Comparison of ENCODE assay signal across 24 cellular contexts in genomic region chr6:147986891-147987290, GRCh38.
DNase-seq lines count a peak whose midpoint lies in the region; ATAC-seq lines count a peak whose summit lies in the region.
"Had no signal": no experiment of that assay in that cellular context is flagged by ENCODE, and none has a peak within 500 bp of the region (broad histone marks: within the 10 kb centered on the region; RNA-seq: fewer than 3 reads in every experiment).

No MANE protein-coding gene starts in this region.

- H3K4me1 ChIP-seq in neuronal stem cell (ENCODE audit: control insufficient read depth in 2 of 2, insufficient read depth in 1 of 2, low read depth in 1 of 2, low read length in 2 of 2): peaks cover 0 to 7% of the 10 kb centered on the region in 2 donors
- H3K4me1 ChIP-seq: SJSA1 had no signal

- no peak overlapping the region for H3K4me2 ChIP-seq in neuronal stem cell (ENCODE audit: insufficient read depth, low read length, poor library complexity, severe bottlenecking)

- H3K4ac ChIP-seq in neuronal stem cell (ENCODE audit: low read length): no peak overlapping the region

- H3K18ac ChIP-seq in neuronal stem cell (ENCODE audit: low read length): no peak overlapping the region

- DNase-seq in NCI-H1105 treated with DMSO at 0.1 percent for 48 hours (lab: John Stamatoyannopoulos, UW): peak; percentile 31
- no peak for DNase-seq in NCI-H1105 (lab: John Stamatoyannopoulos, UW)
- DNase-seq in NCI-H2171 treated with DMSO at 0.1 percent for 48 hours (lab: John Stamatoyannopoulos, UW): peak; percentile 51
- peak; percentile 33 for DNase-seq in NCI-H748 treated with DMSO at 0.1 percent for 48 hours (lab: John Stamatoyannopoulos, UW)
- DNase-seq in left kidney (ENCODE audit: low read depth, low spot score): peak; percentile 43
- no peak for DNase-seq in G401 (ENCODE audit: low spot score)
- DNase-seq in neuronal stem cell (ENCODE audit: low spot score): no peak
- DNase-seq: CD4-positive, CD25-positive, alpha-beta regulatory T cell; DMS153; DND-41; GM23248; H7; Kasumi-1; NCI-H1092 treated with DMSO at 0.1 percent for 48 hours; NCI-H187; NCI-H345; NCI-H510A treated with DMSO at 0.1 percent for 48 hours; Right ventricle myocardium superior; RPMI8226; T-cell had no signal

- H2BK15ac ChIP-seq in neuronal stem cell (ENCODE audit: low read length): no peak overlapping the region

- H3K36me3 ChIP-seq in neuronal stem cell (replicated peaks in 1 of 2; ENCODE audit: control insufficient read depth in 2 of 2, insufficient read depth in 2 of 2, low read length in 2 of 2): no peaks in the 10 kb centered on the region
- H3K36me3 ChIP-seq: SJSA1 had no signal

- H3K27me3 ChIP-seq in neuronal stem cell (ENCODE audit: control insufficient read depth in 3 of 3, insufficient read depth in 3 of 3, low read depth in 1 of 3, low read length in 3 of 3): peaks cover 0 to 3% (median 0%) of the 10 kb centered on the region in 3 experiments
- H3K27me3 ChIP-seq: SJSA1 had no signal

- H2AFZ ChIP-seq in neuronal stem cell (ENCODE audit: low read length): no peak overlapping the region
- H2AFZ ChIP-seq: GM23248 had no signal

- H2BK5ac ChIP-seq in neuronal stem cell (ENCODE audit: low read length): no peak overlapping the region

- H3K23ac ChIP-seq in neuronal stem cell (ENCODE audit: low read depth, low read length, poor library complexity): no peak overlapping the region

- in situ Hi-C loops in G401 (cut with HindIII; ENCODE audit: low sequenced_read_pairs): no loop called here

- no peak overlapping the region for H3K9ac ChIP-seq in neuronal stem cell (ENCODE audit: low read depth, low read length, poor library complexity)
- H3K9ac ChIP-seq: GM23248 had no signal

- no peak for ATAC-seq in GM19455 (IDR thresholded peaks at IDR 0.05; ENCODE audit: unreplicated experiment)
- ATAC-seq: HepG2, T-cell had no signal

- no peak overlapping the region for H3K27ac ChIP-seq in neuronal stem cell (replicated peaks; ENCODE audit: low read length)
- H3K27ac ChIP-seq: 22Rv1, GM23248, SJSA1 had no signal

- H2AK5ac ChIP-seq in neuronal stem cell (ENCODE audit: low read depth, low read length): no peak overlapping the region

- H2BK120ac ChIP-seq in neuronal stem cell (ENCODE audit: low read depth, low read length): no peak overlapping the region

- no peaks in the 10 kb centered on the region for H3K79me1 ChIP-seq in neuronal stem cell (ENCODE audit: low read depth, low read length)

- H2BK12ac ChIP-seq in neuronal stem cell (ENCODE audit: low read length): no peak overlapping the region

- no peak overlapping the region for H3K14ac ChIP-seq in neuronal stem cell (ENCODE audit: low read length)

- no peaks in the 10 kb centered on the region for H3K9me3 ChIP-seq in neuronal stem cell (replicated peaks in 1 of 2; ENCODE audit: control insufficient read depth in 2 of 2, insufficient read depth in 1 of 2, low read depth in 1 of 2, low read length in 2 of 2)
- H3K9me3 ChIP-seq: SJSA1 had no signal

- no peak overlapping the region for H3K4me3 ChIP-seq in neuronal stem cell (ENCODE audit: low read length in 2 of 2)
- H3K4me3 ChIP-seq: GM23248, SJSA1 had no signal

- WGBS in neuronal stem cell (ENCODE audit: extremely low coverage in 2 of 2, insufficient read length in 2 of 2, insufficient replicate concordance in 1 of 2), 2 donors: no CpG with 5 or more reads among the region's 4 CpGs

- no peak overlapping the region for H4K91ac ChIP-seq in neuronal stem cell (ENCODE audit: low read depth, low read length, poor library complexity)

- no peak overlapping the region for H4K8ac ChIP-seq in neuronal stem cell (ENCODE audit: low read depth, low read length)

Comparison
In these comparisons a context has a peak if more than half of its experiments do, and no peak if none do; other contexts are left out.
1. DNase-seq: peak in NCI-H1105 treated with DMSO at 0.1 percent for 48 hours (single experiment), NCI-H2171 treated with DMSO at 0.1 percent for 48 hours (single experiment), NCI-H748 treated with DMSO at 0.1 percent for 48 hours (single experiment) and left kidney (single experiment); none in NCI-H1105 (single experiment), G401 (single experiment) and neuronal stem cell (single experiment).